In genomic region chr6:13486679-13487121, GRCh38 we compare ENCODE assay signal across 8 cellular contexts. TPM values are rescaled to one million over a fixed set of nuclear protein-coding genes. Genes with fewer than 3 reads are reported as not detected.
DNase-seq lines count a peak whose midpoint lies in the region; ATAC-seq and TF ChIP-seq lines count a peak whose summit lies in the region.

No MANE protein-coding gene starts in this region.

- no peaks in the 10 kb centered on the region for H3K9me3 ChIP-seq in left lung

- peak; percentile 23 for ATAC-seq in HG02610 (IDR thresholded peaks at IDR 0.05; ENCODE audit: unreplicated experiment)
- peak; percentile 40 for ATAC-seq in left lung

- peaks cover 3 to 37% of the 10 kb centered on the region in 2 donors for H3K4me1 ChIP-seq in left lung

- TF ChIP-seq CTCF in NB4 (IDR thresholded peaks at IDR 0.05; ENCODE audit: low read depth, low read length) (no peak), choroid plexus epithelial cell (conservative IDR thresholded peaks at IDR 0.05; ENCODE audit: low read depth, low read length) (no peak), left lung (IDR thresholded peaks at IDR 0.05) (no peak)

- intact Hi-C loops in left lung (cut with DNase I), result no loop called here

- no peak for TF ChIP-seq POLR2A in NB4 (IDR thresholded peaks at IDR 0.05; ENCODE audit: extremely low read depth, insufficient read length)

- H3K27ac ChIP-seq in left lung, result peak overlapping the region; percentile 87 to 88

- H3K27me3 ChIP-seq in left lung, result no peaks in the 10 kb centered on the region

- H3K4me3 ChIP-seq in NB4 (ENCODE audit: low read depth, low read length) (peak overlapping the region; percentile 86), choroid plexus epithelial cell (ENCODE audit: low read depth, low read length) (peak overlapping the region; percentile 71), left lung (peak overlapping the region; percentile 75 to 90)

- H3K36me3 ChIP-seq in left lung, result no peaks in the 10 kb centered on the region

- peak; percentile 8 for DNase-seq in DMS79 treated with DMSO at 0.1 percent for 48 hours (lab: John Stamatoyannopoulos, UW)
- DNase-seq in DMS79 (lab: John Stamatoyannopoulos, UW), result no peak
- peak; percentile 81 for DNase-seq in NB4 (ENCODE audit: low read depth)
- peak; percentile 21 for DNase-seq in activated CD4-positive, CD25-positive, alpha-beta regulatory T cell treated with anti-CD3 and anti-CD28 coated beads, Interleukin-2, amount 50 U/mL, for 16 hours (ENCODE audit: low read depth, low spot score)
- peak; percentile 74 for DNase-seq in choroid plexus epithelial cell (ENCODE audit: low read depth)
- DNase-seq in left lung, result peak; percentile 76 to 91
- DNase-seq in stimulated activated CD4-positive, alpha-beta T cell treated with anti-CD3 and anti-CD28 coated beads, Interleukin-4, amount 100 ng/mL, for 1 hour, result peak; percentile 69

RNA-seq across cellular contexts. Expression of gene GFOD1, which starts 0.7 kb away (rescaled TPM):
- total RNA-seq in left lung, result 10 to 100 TPM in 1 of 2 donors, 1 to 10 TPM in 1; 8.7 to 19.6 TPM
